In the genomic region with DNA sequence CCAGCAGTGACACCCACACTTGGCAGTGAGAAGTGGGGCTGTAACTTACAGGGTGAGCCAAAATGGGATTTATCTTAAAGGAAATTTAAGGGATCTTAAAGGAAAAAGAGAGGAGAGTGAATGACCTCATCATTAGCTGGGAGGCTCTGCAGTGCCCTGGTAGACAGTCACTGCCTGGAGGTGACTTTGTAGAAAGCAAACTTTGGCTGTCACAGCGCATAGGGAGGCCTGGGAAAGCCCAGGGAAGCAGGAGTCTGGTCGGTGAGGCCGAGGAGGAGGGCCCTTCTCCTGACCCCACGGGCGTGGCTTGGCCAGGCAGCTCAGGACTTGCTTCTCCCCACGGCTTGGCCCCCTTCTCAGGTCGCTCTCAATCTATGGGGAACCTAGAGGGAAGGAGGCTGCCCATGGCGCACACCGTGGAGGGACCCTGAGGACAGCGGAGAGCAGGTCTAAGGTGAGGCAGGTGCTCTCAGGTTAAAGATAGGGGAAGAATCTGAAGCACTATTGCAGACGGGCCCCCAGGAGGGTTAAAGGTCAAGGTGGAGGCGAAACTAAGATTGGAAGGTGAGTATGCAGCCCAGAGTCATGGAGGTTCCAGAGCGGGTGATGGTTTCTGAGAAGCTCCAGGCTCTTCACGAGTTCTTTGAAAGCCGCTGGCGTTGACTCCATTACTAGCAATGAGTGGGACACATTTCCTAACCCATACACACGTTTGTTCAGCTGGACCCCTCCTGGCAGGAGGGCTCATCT, we compare ENCODE assay signal across 12 cellular contexts. TPM values are rescaled to one million over a fixed set of nuclear protein-coding genes. Genes with fewer than 3 reads are reported as not detected.
DNase-seq lines count a peak whose midpoint lies in the region; ATAC-seq, FAIRE-seq and TF ChIP-seq lines count a peak whose summit lies in the region.
"Had no signal": no experiment of that assay in that cellular context is flagged by ENCODE, and none has a peak within 500 bp of the region (broad histone marks: within the 10 kb centered on the region; RNA-seq: fewer than 3 reads in every experiment).

No MANE protein-coding gene starts in this region.

- H2AFZ ChIP-seq in astrocyte (ENCODE audit: low read depth, low read length): peak overlapping the region; percentile 97

- FAIRE-seq in astrocyte (lab: Jason Lieb, UNC): no peak
- FAIRE-seq: endometrium had no signal

- peaks cover 8% of the 10 kb centered on the region for H3K4me1 ChIP-seq in CD8-positive, alpha-beta T cell (ENCODE audit: insufficient read depth, low read length)
- H3K4me1 ChIP-seq in HUES64 (ENCODE audit: insufficient read depth, low read length) (peaks cover 11% of the 10 kb centered on the region), astrocyte (ENCODE audit: insufficient read depth, low read length) (peaks cover 4% of the 10 kb centered on the region)
- H3K4me1 ChIP-seq: prostate gland had no signal

- no peaks in the 10 kb centered on the region for H3K36me3 ChIP-seq in CD8-positive, alpha-beta T cell (ENCODE audit: insufficient read depth, low read length)
- H3K36me3 ChIP-seq in HUES64 (ENCODE audit: insufficient read depth, low read length) (no peaks in the 10 kb centered on the region), astrocyte (ENCODE audit: insufficient read depth, low read length) (no peaks in the 10 kb centered on the region)
- H3K36me3 ChIP-seq: prostate gland, upper lobe of right lung had no signal

- H3K4me2 ChIP-seq in astrocyte (ENCODE audit: low read length): peak overlapping the region; percentile 86

- WGBS in HUES64: 82% methylated on average over 17 of the region's 17 CpGs

- peaks cover 13% of the 10 kb centered on the region for H3K4me1 Mint-ChIP-seq in CD8-positive, alpha-beta T cell (ENCODE audit: low read depth)
- no peaks in the 10 kb centered on the region for H3K4me1 Mint-ChIP-seq in astrocyte (ENCODE audit: low read depth, unreplicated experiment)
- peaks cover 6 to 24% (median 19%) of the 10 kb centered on the region in 4 donors for H3K4me1 Mint-ChIP-seq in naive thymus-derived CD8-positive, alpha-beta T cell

- POLR2A ChIA-PET in CD8-positive, alpha-beta T cell (lab: Charles Lee): interaction anchor here (0.6 to 1.8 kb wide), 6 partner anchors 13 to 116 kb away, joined by 3 to 23 read pairs (median 4); a partner anchor contains a TSS
- POLR2A ChIA-PET in naive thymus-derived CD8-positive, alpha-beta T cell (lab: Charles Lee): interaction anchor here (1.2 to 2.2 kb wide), 6 partner anchors 8 to 62 kb away, joined by 3 to 34 read pairs (median 14); a partner anchor contains a TSS

- CTCF ChIA-PET in CD8-positive, alpha-beta T cell (lab: Charles Lee): interaction anchor here (1.2 to 1.8 kb wide), 7 partner anchors 14 to 63 kb away, joined by 3 to 6 read pairs (median 5); a partner anchor contains a TSS

- no peaks in the 10 kb centered on the region for H4K20me1 ChIP-seq in astrocyte (ENCODE audit: insufficient read depth, low read length)

- H3K4me3 ChIP-seq in CD8-positive, alpha-beta T cell (ENCODE audit: low read depth, low read length): no peak overlapping the region
- H3K4me3 ChIP-seq in HUES64 (ENCODE audit: low read length): peak overlapping the region; percentile 70
- no peak overlapping the region for H3K4me3 ChIP-seq in astrocyte (ENCODE audit: insufficient read depth, low read depth, low read length)

- H3K9ac ChIP-seq in HUES64 (ENCODE audit: low read depth, low read length): no peak overlapping the region
- H3K9ac ChIP-seq in astrocyte (ENCODE audit: low read length): no peak overlapping the region

- H3K27me3 ChIP-seq in CD8-positive, alpha-beta T cell (ENCODE audit: insufficient read depth, low read length): no peaks in the 10 kb centered on the region
- H3K27me3 ChIP-seq in HUES64 (ENCODE audit: insufficient read depth, low read length): peaks cover 12% of the 10 kb centered on the region; the same call in 1 of the 2 replicates
- no peaks in the 10 kb centered on the region for H3K27me3 ChIP-seq in astrocyte (ENCODE audit: insufficient read depth, low read length)
- H3K27me3 ChIP-seq: upper lobe of right lung had no signal

- ATAC-seq in CD8-positive, alpha-beta T cell: no peak
- ATAC-seq in naive thymus-derived CD8-positive, alpha-beta T cell: no peak

- intact Hi-C loops in CD8-positive, alpha-beta T cell (cut with DNase I, micrococcal nuclease): loop anchor here (1.0 kb wide), 3 partner anchors 16 to 53 kb away; a partner anchor contains a TSS

- H3K27ac ChIP-seq in CD8-positive, alpha-beta T cell (ENCODE audit: low read depth, low read length): no peak overlapping the region
- H3K27ac ChIP-seq in HUES64 (ENCODE audit: low read depth, low read length): no peak overlapping the region
- H3K27ac ChIP-seq in astrocyte (ENCODE audit: low read depth, low read length): no peak overlapping the region

- TF ChIP-seq CTCF in CD8-positive, alpha-beta T cell (IDR thresholded peaks at IDR 0.05): no peak
- no peak for TF ChIP-seq CTCF in astrocyte (IDR thresholded peaks at IDR 0.05; ENCODE audit: insufficient read depth, low read depth, low read length)

- no peaks in the 10 kb centered on the region for H3K36me3 Mint-ChIP-seq in CD8-positive, alpha-beta T cell
- H3K36me3 Mint-ChIP-seq in astrocyte (ENCODE audit: low read depth, unreplicated experiment): no peaks in the 10 kb centered on the region
- H3K36me3 Mint-ChIP-seq in naive thymus-derived CD8-positive, alpha-beta T cell: no peaks in the 10 kb centered on the region

- H3K4me3 Mint-ChIP-seq in CD8-positive, alpha-beta T cell: peak overlapping the region; percentile 70
- H3K4me3 Mint-ChIP-seq in astrocyte (ENCODE audit: unreplicated experiment): no peak overlapping the region
- peak overlapping the region; percentile 63 to 83 (median 78) for H3K4me3 Mint-ChIP-seq in naive thymus-derived CD8-positive, alpha-beta T cell

- no peaks in the 10 kb centered on the region for H3K27me3 Mint-ChIP-seq in CD8-positive, alpha-beta T cell (ENCODE audit: low read depth)
- peaks cover 31% of the 10 kb centered on the region for H3K27me3 Mint-ChIP-seq in astrocyte (ENCODE audit: low read depth, unreplicated experiment)
- peaks cover 0 to 9% (median 0%) of the 10 kb centered on the region in 5 donors for H3K27me3 Mint-ChIP-seq in naive thymus-derived CD8-positive, alpha-beta T cell

- H3K27ac Mint-ChIP-seq in CD8-positive, alpha-beta T cell: no peak overlapping the region
- H3K27ac Mint-ChIP-seq in astrocyte (ENCODE audit: unreplicated experiment): no peak overlapping the region
- H3K27ac Mint-ChIP-seq in naive thymus-derived CD8-positive, alpha-beta T cell: peak overlapping the region in 7 of 10 donors; percentile 19 to 90 (median 69)

- no peaks in the 10 kb centered on the region for H3K9me3 Mint-ChIP-seq in CD8-positive, alpha-beta T cell
- H3K9me3 Mint-ChIP-seq in astrocyte (ENCODE audit: unreplicated experiment): peaks cover 2% of the 10 kb centered on the region
- H3K9me3 Mint-ChIP-seq in naive thymus-derived CD8-positive, alpha-beta T cell: no peaks in the 10 kb centered on the region

- no peaks in the 10 kb centered on the region for H3K79me2 ChIP-seq in astrocyte (ENCODE audit: insufficient read depth, low read length)

- no peak for DNase-seq in CD8-positive, alpha-beta T cell
- DNase-seq in astrocyte (ENCODE audit: low read depth): no peak
- no peak for DNase-seq in naive thymus-derived CD8-positive, alpha-beta T cell
- DNase-seq in NCI-H1436 treated with DMSO at 0.1 percent for 48 hours (lab: John Stamatoyannopoulos, UW): no peak
- DNase-seq in NCI-H526 treated with DMSO at 0.1 percent for 48 hours (lab: John Stamatoyannopoulos, UW): no peak
- DNase-seq in NCI-H146 (lab: John Stamatoyannopoulos, UW): no peak
- DNase-seq in UCSD-AML1 (lab: John Stamatoyannopoulos, UW; ENCODE audit: unreplicated experiment): no peak
- DNase-seq: DND-41, upper lobe of right lung had no signal

- no peaks in the 10 kb centered on the region for H3K9me3 ChIP-seq in CD8-positive, alpha-beta T cell (ENCODE audit: low read length)
- no peaks in the 10 kb centered on the region for H3K9me3 ChIP-seq in HUES64 (ENCODE audit: insufficient read depth, low read depth, low read length)
- no peaks in the 10 kb centered on the region for H3K9me3 ChIP-seq in astrocyte (ENCODE audit: insufficient read depth, low read depth, low read length)
- H3K9me3 ChIP-seq: prostate gland, upper lobe of right lung had no signal

RNA-seq across cellular contexts. Expression of a gene that starts 15.6 kb away (rescaled TPM):
- total RNA-seq in CD8-positive, alpha-beta T cell: 10 to 100 TPM; 18.6 to 19.7 TPM
- polyA plus RNA-seq in HUES64 (2013, experiment 1 of 2): 18.5 TPM
- polyA plus RNA-seq in HUES64 (2013, experiment 2 of 2): 16.9 TPM
- total RNA-seq in astrocyte: 21.9 and 23.4 TPM in 2 replicates
- 10 to 100 TPM; 31.0 to 35.3 TPM for total RNA-seq in naive thymus-derived CD8-positive, alpha-beta T cell
- polyA plus RNA-seq in naive thymus-derived CD8-positive, alpha-beta T cell: 10 to 100 TPM in 2 of 3 donors, 1 to 10 TPM in 1; 9.5 to 17.5 (median 11.2) TPM

RNA-seq across cellular contexts. Expression of a gene that starts 53.0 kb away (rescaled TPM):
- total RNA-seq in CD8-positive, alpha-beta T cell: 1 to 10 TPM; 3.8 to 5.5 TPM
- 125 TPM for polyA plus RNA-seq in HUES64 (2013, experiment 1 of 2)
- polyA plus RNA-seq in HUES64 (2013, experiment 2 of 2): 138 TPM
- 9.4 and 12.4 TPM in 2 replicates for total RNA-seq in astrocyte
- total RNA-seq in naive thymus-derived CD8-positive, alpha-beta T cell: 10 to 100 TPM; 21.0 to 21.4 TPM
- polyA plus RNA-seq in naive thymus-derived CD8-positive, alpha-beta T cell: 10 to 100 TPM; 37.9 to 48.1 (median 39.0) TPM

Comparison
In these comparisons a context has a peak if more than half of its experiments do, and no peak if none do; other contexts are left out.
1. H3K27ac Mint-ChIP-seq: peak in naive thymus-derived CD8-positive, alpha-beta T cell (7 of 10); none in CD8-positive, alpha-beta T cell (single experiment) and astrocyte (single experiment).